2 cellular contexts compared by ENCODE assay signal in the genomic region with DNA sequence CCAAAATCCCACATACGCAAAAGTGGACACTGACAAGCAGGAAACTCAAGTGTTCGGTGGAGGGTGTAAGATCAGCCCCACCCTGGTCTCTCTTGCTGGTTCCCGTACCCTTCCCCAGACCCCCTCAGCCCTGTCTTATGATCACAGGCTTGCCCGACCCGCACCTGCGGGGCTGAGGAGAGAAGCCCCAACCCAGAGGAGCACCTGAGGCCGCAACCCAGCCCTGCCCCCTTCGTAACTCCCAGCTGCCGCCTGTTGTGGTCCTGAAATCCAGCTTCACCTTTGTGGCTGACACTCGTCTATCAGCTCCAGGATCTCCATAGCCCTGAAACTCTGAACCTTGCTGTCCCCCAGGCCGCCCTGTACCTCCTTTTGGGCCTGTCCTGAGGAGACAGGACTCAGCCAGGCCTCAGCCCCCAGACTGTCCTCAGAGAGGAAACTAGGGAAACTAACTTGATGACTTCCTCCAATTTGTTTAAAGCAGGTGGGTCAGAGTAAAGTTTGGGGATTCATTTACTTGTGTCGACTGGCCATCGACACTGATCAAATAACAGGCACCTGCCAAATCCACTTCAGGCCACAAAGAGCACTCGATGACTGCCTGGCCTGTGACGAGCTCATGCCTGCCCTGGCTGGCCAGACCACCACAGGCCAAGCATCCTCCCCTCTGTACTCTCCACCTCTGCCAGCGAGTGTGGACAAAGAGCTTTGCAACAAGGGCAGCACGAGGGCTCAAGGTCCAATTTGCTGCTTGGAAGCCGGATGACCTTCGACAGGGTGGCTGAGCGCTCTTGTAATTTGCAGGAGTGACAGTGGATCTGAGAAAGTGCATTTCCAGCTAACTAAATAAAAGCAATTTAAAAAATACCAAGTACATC.
TF ChIP-seq lines count a peak whose summit lies in the region.

No MANE protein-coding gene starts in this region.

TF ChIP-seq in WTC11, 78 proteins besides CTCF, POLR2A, EP300 and RAD21:
- TF ChIP-seq PRDM15 (CRISPR knock-in tag; IDR thresholded peaks at IDR 0.05) (no peak), JUN (CRISPR knock-in tag; IDR thresholded peaks at IDR 0.05) (no peak), ZNF263 (CRISPR knock-in tag; IDR thresholded peaks at IDR 0.05; ENCODE audit: low read depth) (no peak), GABPB1 (CRISPR knock-in tag; IDR thresholded peaks at IDR 0.05) (peak; percentile 76)

TF ChIP-seq in SK-N-SH, 30 proteins besides CTCF, POLR2A, EP300 and RAD21 (continued from another document):
- TF ChIP-seq, protein P1, sequence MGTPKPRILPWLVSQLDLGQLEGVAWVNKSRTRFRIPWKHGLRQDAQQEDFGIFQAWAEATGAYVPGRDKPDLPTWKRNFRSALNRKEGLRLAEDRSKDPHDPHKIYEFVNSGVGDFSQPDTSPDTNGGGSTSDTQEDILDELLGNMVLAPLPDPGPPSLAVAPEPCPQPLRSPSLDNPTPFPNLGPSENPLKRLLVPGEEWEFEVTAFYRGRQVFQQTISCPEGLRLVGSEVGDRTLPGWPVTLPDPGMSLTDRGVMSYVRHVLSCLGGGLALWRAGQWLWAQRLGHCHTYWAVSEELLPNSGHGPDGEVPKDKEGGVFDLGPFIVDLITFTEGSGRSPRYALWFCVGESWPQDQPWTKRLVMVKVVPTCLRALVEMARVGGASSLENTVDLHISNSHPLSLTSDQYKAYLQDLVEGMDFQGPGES (IDR thresholded peaks at IDR 0.05; ENCODE audit: low read depth, low read length): no peak
- no peak for TF ChIP-seq FOXM1 (IDR thresholded peaks at IDR 0.05; ENCODE audit: low read depth)
- no peak for TF ChIP-seq EZH2phosphoT487 (IDR thresholded peaks at IDR 0.05; ENCODE audit: borderline replicate concordance, low read depth)
- no peak for TF ChIP-seq YY1 (IDR thresholded peaks at IDR 0.05; ENCODE audit: low read depth)
- TF ChIP-seq TCF12 (IDR thresholded peaks at IDR 0.05): no peak
- no peak for TF ChIP-seq FOSL2 (IDR thresholded peaks at IDR 0.05; ENCODE audit: borderline replicate concordance, low read depth)
- no peak for TF ChIP-seq JUND (IDR thresholded peaks at IDR 0.05)
- no peak for TF ChIP-seq ZBTB33 (IDR thresholded peaks at IDR 0.05; ENCODE audit: borderline replicate concordance, low read depth)
- no peak for TF ChIP-seq REST (IDR thresholded peaks at IDR 0.05; ENCODE audit: low read depth, low read length)
- no peak for TF ChIP-seq RFX5 (IDR thresholded peaks at IDR 0.05; ENCODE audit: low read length)
- no peak for TF ChIP-seq GATA2 (CRISPR knock-in tag; IDR thresholded peaks at IDR 0.05)
- TF ChIP-seq POLR2AphosphoS5 (IDR thresholded peaks at IDR 0.05; ENCODE audit: low read depth, low read length): no peak
